ENCODE assay signal across 16 cellular contexts in the genomic region with DNA sequence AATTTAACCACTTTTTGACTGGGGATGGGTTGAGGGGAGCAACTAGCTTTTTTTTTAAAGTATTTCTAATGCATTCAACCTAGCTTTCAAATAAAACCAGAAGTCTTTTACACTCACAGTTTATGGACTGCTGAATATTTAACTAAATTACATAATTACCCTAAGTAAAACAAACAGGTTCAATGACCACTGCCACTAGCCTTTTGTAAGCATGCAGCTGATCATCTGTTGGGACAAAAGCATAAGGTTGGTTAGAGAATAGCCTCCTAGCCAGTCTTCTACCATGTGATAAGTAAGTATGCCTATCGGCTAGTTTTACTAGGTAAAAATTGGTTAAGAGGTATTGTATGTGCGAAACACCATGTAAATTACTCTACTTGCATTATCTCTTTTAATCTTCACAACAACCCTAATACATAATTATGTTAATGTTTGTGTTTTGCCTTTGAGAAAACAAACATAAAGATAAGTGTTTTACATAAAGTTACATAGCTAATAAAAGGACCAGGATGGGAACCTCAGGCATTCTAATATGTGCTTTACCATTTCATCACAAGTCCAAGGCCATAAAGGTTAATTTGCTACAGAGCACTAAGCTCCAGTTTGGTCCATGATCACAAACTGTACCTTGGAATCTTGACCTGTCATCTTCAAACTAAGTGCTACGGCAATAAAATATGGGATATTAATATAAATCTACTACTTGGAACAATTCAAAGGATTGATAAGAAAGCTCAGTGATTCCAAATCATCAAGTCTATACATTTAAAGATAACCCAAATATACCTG. TPM values are rescaled to one million over a fixed set of nuclear protein-coding genes. Genes with fewer than 3 reads are reported as not detected.
DNase-seq lines count a peak whose midpoint lies in the region; ATAC-seq, FAIRE-seq and TF ChIP-seq lines count a peak whose summit lies in the region.
"Had no signal": no experiment of that assay in that cellular context is flagged by ENCODE, and none has a peak within 500 bp of the region (broad histone marks: within the 10 kb centered on the region; RNA-seq: fewer than 3 reads in every experiment).

No MANE protein-coding gene starts in this region.

- POLR2A ChIA-PET in HepG2 (lab: Yijun Ruan, JAX): interaction anchor here (1.0 kb wide), 1 partner anchor 14 kb away, joined by 3 read pairs; a partner anchor contains a TSS

- BruUV-seq in HepG2 (replicated peaks; lab: Mats Ljungman, UMichigan): no TSS peak

- intact Hi-C loops in ascending aorta (cut with DNase I): no loop called here
- intact Hi-C loops in HepG2 (cut with micrococcal nuclease; ENCODE audit: unreplicated experiment): no loop called here

- no peaks in the 10 kb centered on the region for H3K4me1 Mint-ChIP-seq in mesothelial cell of epicardium
- peaks cover 14 to 20% of the 10 kb centered on the region in 2 donors for H3K4me1 Mint-ChIP-seq in effector memory CD8-positive, alpha-beta T cell (ENCODE audit: low read depth in 2 of 2)

- H2AFZ ChIP-seq in HepG2 (ENCODE audit: low read length): no peak overlapping the region

- in situ Hi-C loops in HepG2 (cut with HindIII; ENCODE audit: extremely low pct_ligation_motif_present, low pct_unique_long_range_greater_than_20kb): loop anchor here (10.0 kb wide), 1 partner anchor 257 kb away; no protein-coding TSS in a partner anchor

- H3K4me3 Mint-ChIP-seq in mesothelial cell of epicardium: no peak overlapping the region
- no peak overlapping the region for H3K4me3 Mint-ChIP-seq in effector memory CD8-positive, alpha-beta T cell
- H3K4me3 Mint-ChIP-seq: CD14-positive monocyte; CD8-positive, alpha-beta T cell; HFFc6 had no signal

- H3K27me3 Mint-ChIP-seq in mesothelial cell of epicardium (ENCODE audit: low read depth): no peaks in the 10 kb centered on the region
- H3K27me3 Mint-ChIP-seq in effector memory CD8-positive, alpha-beta T cell: no peaks in the 10 kb centered on the region

- ATAC-seq in HepG2: peak; percentile 29; the same call in 1 of the 3 replicates
- no peak for ATAC-seq in effector memory CD8-positive, alpha-beta T cell (replicated peaks)
- ATAC-seq: CD8-positive, alpha-beta T cell had no signal

- WGBS in HepG2 (ENCODE audit: low lambda C conversion rate): 92% methylated on average over 3 of the region's 3 CpGs

- H3K9me3 Mint-ChIP-seq in mesothelial cell of epicardium: no peaks in the 10 kb centered on the region
- H3K9me3 Mint-ChIP-seq in effector memory CD8-positive, alpha-beta T cell: no peaks in the 10 kb centered on the region
- H3K9me3 Mint-ChIP-seq: CD14-positive monocyte; CD8-positive, alpha-beta T cell; HFFc6 had no signal

- FAIRE-seq in H54 (lab: Jason Lieb, UNC): peak; percentile 72
- no peak for FAIRE-seq in HepG2 (lab: Jason Lieb, UNC)
- no peak for FAIRE-seq in D721Med (lab: Jason Lieb, UNC)
- FAIRE-seq: A549, GM18507, H1, HTR-8/SVneo had no signal

- no peak overlapping the region for H3K4me2 ChIP-seq in HepG2 (ENCODE audit: low read depth, low read length)
- H3K4me2 ChIP-seq in skeletal muscle satellite cell (ENCODE audit: low read length): peak overlapping the region; percentile 48
- H3K4me2 ChIP-seq: A549 had no signal

- DNase-seq in H54 (ENCODE audit: insufficient read length, low spot score) (no peak), ascending aorta (ENCODE audit: low spot score in 2 of 2) (no peak), HepG2 (ENCODE audit: low spot score) (no peak), mesothelial cell of epicardium (ENCODE audit: low spot score in 2 of 2, unreplicated experiment in 2 of 2) (no peak), D721Med (ENCODE audit: insufficient read length, low spot score) (no peak)
- no peak for DNase-seq in effector memory CD8-positive, alpha-beta T cell
- DNase-seq: Caco-2; CD8-positive, alpha-beta T cell; DMS53; HFFc6 had no signal

- H3K27ac ChIP-seq in ascending aorta (peak overlapping the region; percentile 17 to 30), HepG2 (ENCODE audit: extremely low read length, insufficient read depth, low read length) (no peak overlapping the region)
- H3K27ac ChIP-seq: A549 had no signal

- no peak overlapping the region for H3K4me3 ChIP-seq in ascending aorta
- H3K4me3 ChIP-seq in HepG2 (replicated peaks in 1 of 3; ENCODE audit: insufficient read depth in 1 of 3, low read depth in 2 of 3, low read length in 3 of 3): no peak overlapping the region
- no peak overlapping the region for H3K4me3 ChIP-seq in skeletal muscle satellite cell (ENCODE audit: low read length)
- H3K4me3 ChIP-seq: A549 had no signal

- H3K4me1 ChIP-seq in ascending aorta (peaks cover 0 to 27% of the 10 kb centered on the region in 2 donors), HepG2 (ENCODE audit: insufficient read depth, low read length) (peaks cover 14% of the 10 kb centered on the region), skeletal muscle satellite cell (ENCODE audit: control insufficient read depth, insufficient read depth, low read length) (peaks cover 38% of the 10 kb centered on the region)
- H3K4me1 ChIP-seq: Caco-2 had no signal

- no peak overlapping the region for H3K27ac Mint-ChIP-seq in mesothelial cell of epicardium
- H3K27ac Mint-ChIP-seq in effector memory CD8-positive, alpha-beta T cell: no peak overlapping the region

- TF ChIP-seq POLR2A in H54 (IDR thresholded peaks at IDR 0.05; ENCODE audit: low read depth, low read length) (no peak), HepG2 (IDR thresholded peaks at IDR 0.05; ENCODE audit: insufficient read depth in 1 of 2, low read depth in 2 of 2, low read length in 2 of 2) (no peak)

- H3K9ac ChIP-seq in HepG2 (ENCODE audit: insufficient read depth, low read depth, low read length) (no peak overlapping the region), skeletal muscle satellite cell (ENCODE audit: low read depth, low read length) (no peak overlapping the region)

- no peak for TF ChIP-seq CTCF in ascending aorta (IDR thresholded peaks at IDR 0.05)
- TF ChIP-seq CTCF in HepG2 (CRISPR knock-in tag; IDR thresholded peaks at IDR 0.05): no peak
- TF ChIP-seq CTCF in mesothelial cell of epicardium (IDR thresholded peaks at IDR 0.05; ENCODE audit: unreplicated experiment): no peak
- no peak for TF ChIP-seq CTCF in D721Med (IDR thresholded peaks at IDR 0.05; ENCODE audit: insufficient read depth, missing control alignments)

- H3K9me3 ChIP-seq in ascending aorta (no peaks in the 10 kb centered on the region), HepG2 (ENCODE audit: low read length) (no peaks in the 10 kb centered on the region), skeletal muscle satellite cell (replicated peaks; ENCODE audit: low read length) (no peaks in the 10 kb centered on the region)
- H3K9me3 ChIP-seq: A549, Caco-2 had no signal

- H4K20me1 ChIP-seq in HepG2 (ENCODE audit: insufficient read depth, low read length): 0 out of 2 replicates have a peak, but pooled peaks cover 4% of the 10 kb centered on the region

- TF ChIP-seq RAD21 in HepG2 (CRISPR knock-in tag; IDR thresholded peaks at IDR 0.05): no peak

- peaks cover 2 to 3% of the 10 kb centered on the region in 2 donors for H3K36me3 ChIP-seq in ascending aorta
- peaks cover 0 to 7% of the 10 kb centered on the region in 2 experiments; a peak in 2 of 5 replicates for H3K36me3 ChIP-seq in HepG2 (replicated peaks in 1 of 2; ENCODE audit: control insufficient read depth in 1 of 2, insufficient read depth in 2 of 2, low read length in 2 of 2)
- peaks cover 31% of the 10 kb centered on the region for H3K36me3 ChIP-seq in skeletal muscle satellite cell (ENCODE audit: insufficient read depth, low read length)

- TF ChIP-seq EP300 in HepG2 (IDR thresholded peaks at IDR 0.05; ENCODE audit: low read depth in 2 of 2, low read length in 2 of 2) (no peak), HepG2 (CRISPR knock-in tag; IDR thresholded peaks at IDR 0.05; ENCODE audit: borderline replicate concordance) (no peak)

- peaks cover 10% of the 10 kb centered on the region for H3K36me3 Mint-ChIP-seq in mesothelial cell of epicardium
- H3K36me3 Mint-ChIP-seq in effector memory CD8-positive, alpha-beta T cell (ENCODE audit: insufficient read depth): peaks cover 7% of the 10 kb centered on the region

- H3K27me3 ChIP-seq in ascending aorta (no peaks in the 10 kb centered on the region), HepG2 (ENCODE audit: control insufficient read depth in 1 of 2, insufficient read depth in 2 of 2, low read length in 2 of 2) (no peaks in the 10 kb centered on the region), skeletal muscle satellite cell (ENCODE audit: control insufficient read depth, insufficient read depth, low read length) (no peaks in the 10 kb centered on the region)

- no peaks in the 10 kb centered on the region for H3K79me2 ChIP-seq in HepG2 (ENCODE audit: insufficient read depth, low read length)

- CTCF ChIA-PET in HepG2 (lab: Yijun Ruan, JAX; ENCODE audit: low intra/inter-chr PET ratio, low total read pairs): no interaction called here

TF ChIP-seq in HepG2, 621 proteins besides CTCF, POLR2A, EP300 and RAD21 (continues in another document):
- no peak for TF ChIP-seq HDAC1 (CRISPR knock-in tag; IDR thresholded peaks at IDR 0.05)

RNA-seq across cellular contexts. Expression of a gene that starts 13.1 kb away (rescaled TPM):
- total RNA-seq in ascending aorta (19.3 TPM), HepG2 (2016; rRNA removed; fragmentation: Illumina TruSeq; extraction: Trizol) (57.3 and 78.2 TPM in 2 replicates), mesothelial cell of epicardium (179 to 196 TPM (median 187 TPM) in 3 replicates)
- total RNA-seq in HepG2 (2016; cell fraction: cytosol; rRNA removed; fragmentation: Illumina TruSeq; extraction: Trizol; ENCODE audit: low read depth): 14.1 and 15.9 TPM in 2 replicates
- total RNA-seq in HepG2 (2016; cell fraction: insoluble cytoplasmic fraction; rRNA removed; fragmentation: Illumina TruSeq; extraction: Trizol): 63.6 and 81.2 TPM in 2 replicates
- total RNA-seq in HepG2 (2016; cell fraction: membrane; rRNA removed; fragmentation: Illumina TruSeq; extraction: Trizol): 63.5 and 64.0 TPM in 2 replicates
- total RNA-seq in HepG2 (2016; cell fraction: nucleus; rRNA removed; fragmentation: Illumina TruSeq; extraction: Trizol): 83.3 and 84.7 TPM in 2 replicates
- polyA plus RNA-seq in HepG2 (2011; rRNA removed): 111 and 150 TPM in 2 replicates
- polyA plus RNA-seq in HepG2 (2011; cell fraction: cytosol; rRNA removed): 85.5 and 146 TPM in 2 replicates
- polyA plus RNA-seq in HepG2 (2011; cell fraction: nucleus; rRNA removed): 50.6 and 76.0 TPM in 2 replicates
- polyA plus RNA-seq in HepG2 (2012): 69.7 and 92.6 TPM in 2 replicates
- 29.4 and 39.2 TPM in 2 replicates for polyA plus RNA-seq in HepG2 (2016; cell fraction: cytosol; fragmentation: Illumina TruSeq; extraction: Trizol; ENCODE audit: low read depth)
- polyA plus RNA-seq in HepG2 (2016; cell fraction: insoluble cytoplasmic fraction; fragmentation: Illumina TruSeq; extraction: Trizol; ENCODE audit: low read depth): 181 and 187 TPM in 2 replicates
- 88.1 and 88.4 TPM in 2 replicates for polyA plus RNA-seq in HepG2 (2016; cell fraction: membrane; fragmentation: Illumina TruSeq; extraction: Trizol; ENCODE audit: low read depth)
- polyA plus RNA-seq in HepG2 (2016; cell fraction: nucleus; fragmentation: Illumina TruSeq; extraction: Trizol; ENCODE audit: insufficient read depth, low read depth): 114 and 119 TPM in 2 replicates
- 17.9 and 40.3 TPM in 2 replicates for polyA minus RNA-seq in HepG2 (2011; rRNA and poly(A)+ RNA removed; ENCODE audit: low replicate concordance)
- 51.7 and 52.6 TPM in 2 replicates for polyA minus RNA-seq in HepG2 (2011; cell fraction: cytosol; rRNA and poly(A)+ RNA removed)
- 84.1 and 93.5 TPM in 2 replicates for polyA minus RNA-seq in HepG2 (2011; cell fraction: nucleus; rRNA and poly(A)+ RNA removed)
- total RNA-seq in skeletal muscle satellite cell (2012; rRNA removed): 198 and 201 TPM in 2 replicates
- polyA plus RNA-seq: CD14-positive monocyte had no signal
